In the genomic region with DNA sequence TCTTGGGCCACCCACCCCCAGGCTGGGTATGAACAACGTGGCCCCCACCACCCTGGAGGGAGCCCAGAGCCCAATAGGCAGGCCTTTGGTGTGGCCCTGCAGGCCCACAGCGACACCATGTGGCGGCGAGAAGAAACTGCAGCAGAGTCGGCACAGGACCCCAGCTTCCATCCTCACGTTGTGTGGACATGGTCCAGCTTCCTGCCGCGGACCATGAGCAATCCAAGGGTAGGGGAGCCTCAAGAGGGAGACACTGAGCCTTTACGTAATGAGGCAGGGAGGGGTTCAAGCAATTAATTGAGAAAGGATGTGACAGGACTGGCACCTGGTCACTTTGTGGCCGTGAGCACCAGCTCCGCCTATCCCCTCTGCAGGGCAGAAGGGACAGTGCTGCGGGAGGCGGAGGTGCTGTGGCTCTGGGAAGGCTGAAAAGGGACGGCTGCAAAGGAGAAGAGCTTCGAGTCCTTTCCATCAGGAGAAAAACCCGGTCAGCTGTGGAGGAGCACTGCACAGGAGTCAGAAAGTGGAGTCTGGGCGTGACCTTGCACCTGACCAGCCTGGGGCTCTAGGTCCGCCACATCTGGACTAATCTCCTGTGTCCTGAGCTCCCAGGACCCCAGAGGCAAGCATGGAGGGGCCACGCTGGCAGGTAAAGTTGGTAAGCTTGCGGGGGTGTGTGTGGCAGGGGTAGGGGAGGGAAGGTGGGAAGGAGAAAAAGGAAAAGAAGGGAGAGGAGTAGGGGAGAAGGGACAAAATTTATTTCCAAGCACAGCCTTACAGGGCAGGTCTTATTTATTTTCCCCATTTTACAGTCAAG, we compare ENCODE assay signal across 8 cellular contexts. TPM values are rescaled to one million over a fixed set of nuclear protein-coding genes. Genes with fewer than 3 reads are reported as not detected.
DNase-seq lines count a peak whose midpoint lies in the region; ATAC-seq and TF ChIP-seq lines count a peak whose summit lies in the region.

No MANE protein-coding gene starts in this region.

- no peak overlapping the region for H3K27ac Mint-ChIP-seq in CD4-positive, alpha-beta memory T cell

- intact Hi-C loops in CD4-positive, alpha-beta memory T cell (cut with micrococcal nuclease): loop anchor here (5.0 kb wide), 2 partner anchors 69 to 1254 kb away; no protein-coding TSS in a partner anchor
- intact Hi-C loops in adrenal gland (cut with DNase I) (loop anchor here (2.0 kb wide), 1 partner anchor 70 kb away; no protein-coding TSS in a partner anchor), left ventricle myocardium superior (cut with micrococcal nuclease) (loop anchor here (5.0 kb wide), 1 partner anchor 69 kb away; no protein-coding TSS in a partner anchor), psoas muscle (cut with DNase I) (loop anchor here (1.0 to 10.0 kb wide), 4 partner anchors 69 to 462 kb away; no protein-coding TSS in a partner anchor)

- TF ChIP-seq POLR2A in adrenal gland (IDR thresholded peaks at IDR 0.05): no peak

- H3K27me3 Mint-ChIP-seq in CD4-positive, alpha-beta memory T cell: peaks cover 8% of the 10 kb centered on the region in 2 donors

- H3K27ac ChIP-seq in CD4-positive, alpha-beta memory T cell (ENCODE audit: low read depth, low read length): no peak overlapping the region
- H3K27ac ChIP-seq in adrenal gland (no peak overlapping the region), psoas muscle (no peak overlapping the region)

- no peaks in the 10 kb centered on the region for H3K36me3 Mint-ChIP-seq in CD4-positive, alpha-beta memory T cell

- 22 to 31% (median 23%) methylated on average over 15 to 20 of the region's 20 CpGs for WGBS in adrenal gland, 4 donors
- 23 to 27% (median 26%) methylated on average over 20 of the region's 20 CpGs for WGBS in psoas muscle, 3 donors

- no peaks in the 10 kb centered on the region for H3K9me3 Mint-ChIP-seq in CD4-positive, alpha-beta memory T cell

- CTCF ChIA-PET in CD4-positive, alpha-beta memory T cell (lab: Charles Lee; ENCODE audit: partially characterized antibody): interaction anchor here (0.9 to 1.3 kb wide), 4 partner anchors 8 to 594 kb away, joined by 3 to 13 read pairs (median 3); no protein-coding TSS in a partner anchor

- peak in 4 of 5 donors; percentile 9 to 19 (median 12) for DNase-seq in CD4-positive, alpha-beta memory T cell
- DNase-seq in NCI-H748 (lab: John Stamatoyannopoulos, UW; ENCODE audit: unreplicated experiment) (peak; percentile 79), adrenal gland (peak; percentile 49 to 76 (median 61)), left ventricle myocardium superior (peak; percentile 69), psoas muscle (peak; percentile 55 to 76), GF-D8 (lab: John Stamatoyannopoulos, UW) (no peak)

- no peak overlapping the region for H3K4me3 Mint-ChIP-seq in CD4-positive, alpha-beta memory T cell

- no peaks in the 10 kb centered on the region for H3K4me1 ChIP-seq in CD4-positive, alpha-beta memory T cell (ENCODE audit: insufficient read depth, low read length)
- H3K4me1 ChIP-seq in adrenal gland (replicated peaks in 1 of 2) (peaks cover 0 to 3% of the 10 kb centered on the region in 2 donors), psoas muscle (peaks cover 8% of the 10 kb centered on the region)

- no peaks in the 10 kb centered on the region for H3K4me1 Mint-ChIP-seq in CD4-positive, alpha-beta memory T cell

- POLR2A ChIA-PET in CD4-positive, alpha-beta memory T cell (lab: Charles Lee; ENCODE audit: partially characterized antibody): no interaction called here

- no peaks in the 10 kb centered on the region for H3K36me3 ChIP-seq in CD4-positive, alpha-beta memory T cell (ENCODE audit: insufficient read depth, low read length)
- H3K36me3 ChIP-seq in adrenal gland (replicated peaks in 1 of 2): no peaks in the 10 kb centered on the region
- H3K36me3 ChIP-seq in psoas muscle (ENCODE audit: insufficient read depth in 1 of 2, low read depth in 1 of 2): no peaks in the 10 kb centered on the region

- peak; percentile 93 to 100 (median 96) for TF ChIP-seq CTCF in adrenal gland (IDR thresholded peaks at IDR 0.05)
- peak; percentile 95 for TF ChIP-seq CTCF in psoas muscle (IDR thresholded peaks at IDR 0.05)

- H3K27me3 ChIP-seq in CD4-positive, alpha-beta memory T cell (ENCODE audit: insufficient read depth, low read length): no peaks in the 10 kb centered on the region
- H3K27me3 ChIP-seq in adrenal gland (no peaks in the 10 kb centered on the region), psoas muscle (ENCODE audit: insufficient read depth in 3 of 3, low read length in 2 of 3) (no peaks in the 10 kb centered on the region)

- ATAC-seq in GM18520 (IDR thresholded peaks at IDR 0.05; ENCODE audit: unreplicated experiment) (peak; percentile 52), HG03139 (IDR thresholded peaks at IDR 0.05; ENCODE audit: unreplicated experiment) (peak; percentile 64), left ventricle myocardium superior (peak; percentile 60), psoas muscle (peak; percentile 87 to 94 (median 90))

- H3K4me3 ChIP-seq in CD4-positive, alpha-beta memory T cell (ENCODE audit: low read length in 2 of 2): no peak overlapping the region
- peak overlapping the region in 1 of 4 donors; percentile 20 for H3K4me3 ChIP-seq in adrenal gland
- no peak overlapping the region for H3K4me3 ChIP-seq in psoas muscle

- H3K9me3 ChIP-seq in CD4-positive, alpha-beta memory T cell (ENCODE audit: control insufficient read depth in 1 of 2, low read length in 2 of 2): no peaks in the 10 kb centered on the region
- no peaks in the 10 kb centered on the region for H3K9me3 ChIP-seq in adrenal gland (replicated peaks in 1 of 3)
- H3K9me3 ChIP-seq in psoas muscle: no peaks in the 10 kb centered on the region

RNA-seq across cellular contexts. Expression of gene TMEM37, which starts 44.9 kb away (rescaled TPM):
- under 1 TPM in 1 of 2 experiments, not detected in 1; 0.44 TPM for total RNA-seq in CD4-positive, alpha-beta memory T cell
- polyA plus RNA-seq in CD4-positive, alpha-beta memory T cell: not detected
- total RNA-seq in adrenal gland: 10 to 100 TPM; 11.3 to 31.8 (median 18.7) TPM
- polyA plus RNA-seq in adrenal gland: 1 to 10 TPM; 6.9 to 8.5 (median 7.2) TPM
- 2.9 TPM for total RNA-seq in left ventricle myocardium superior
- 1 to 10 TPM in 3 of 4 donors, under 1 TPM in 1; 0.96 to 3.9 (median 1.4) TPM for total RNA-seq in psoas muscle
- polyA plus RNA-seq in psoas muscle: under 1 TPM; 0.60 to 0.96 (median 0.90) TPM

RNA-seq across cellular contexts. Expression of gene SCTR, which starts 47.8 kb away (rescaled TPM):
- not detected for total RNA-seq in CD4-positive, alpha-beta memory T cell
- not detected for polyA plus RNA-seq in CD4-positive, alpha-beta memory T cell
- 1 to 10 TPM in 1 of 8 donors, under 1 TPM in 2, not detected in 5; 0.41 to 1.6 (median 0.46) TPM for total RNA-seq in adrenal gland
- polyA plus RNA-seq in adrenal gland: 1 to 10 TPM in 2 of 3 donors, under 1 TPM in 1; 0.35 to 8.3 (median 4.4) TPM
- total RNA-seq in left ventricle myocardium superior: 1.0 TPM
- total RNA-seq in psoas muscle: 1 to 10 TPM in 1 of 4 donors, under 1 TPM in 1, not detected in 2; 0.57 to 1.3 TPM
- under 1 TPM in 1 of 3 donors, not detected in 2; 0.12 TPM for polyA plus RNA-seq in psoas muscle
